24 cellular contexts compared by ENCODE assay signal in genomic region chr11:1561266-1561665, GRCh38. TPM values are rescaled to one million over a fixed set of nuclear protein-coding genes. Genes with fewer than 3 reads are reported as not detected.
"Had no signal": no experiment of that assay in that cellular context is flagged by ENCODE, and none has a peak within 500 bp of the region (broad histone marks: within the 10 kb centered on the region; RNA-seq: fewer than 3 reads in every experiment).

No MANE protein-coding gene starts in this region.

- H3K27ac ChIP-seq: epithelial cell of prostate, foreskin keratinocyte, prostate gland, WERI-Rb-1 had no signal

- H3K9me3 Mint-ChIP-seq: activated naive CD4-positive, alpha-beta T cell treated with anti-CD3 and anti-CD28 coated beads, Interleukin-2, amount 50 U/mL, for 72 hours; endodermal cell; stimulated activated effector memory CD8-positive, alpha-beta T cell treated with anti-CD3 and anti-CD28 coated beads, Interleukin-12 subunit alpha, Interleukin-12 subunit beta, amount 100 ng/mL, for 72 hours had no signal

- H3K4me3 Mint-ChIP-seq: endodermal cell; stimulated activated effector memory CD8-positive, alpha-beta T cell treated with anti-CD3 and anti-CD28 coated beads, Interleukin-12 subunit alpha, Interleukin-12 subunit beta, amount 100 ng/mL, for 72 hours had no signal

- DNase-seq: activated CD4-positive, alpha-beta T cell treated with anti-CD3 and anti-CD28 coated beads, Interleukin-2, amount 50 U/mL, for 4 hours; activated gamma-delta T cell; dermis blood vessel endothelial cell; endodermal cell; foreskin keratinocyte; heart left ventricle; kidney; mammary epithelial cell; midbrain; stimulated activated CD4-positive, alpha-beta T cell treated with anti-CD3 and anti-CD28 coated beads, Interleukin-4, amount 100 ng/mL, for 24 hours; WERI-Rb-1 had no signal

- ATAC-seq: activated naive CD4-positive, alpha-beta T cell treated with anti-CD3 and anti-CD28 coated beads, Interleukin-2, amount 50 U/mL, for 72 hours; foreskin keratinocyte; heart left ventricle; left lobe of liver; sciatic nerve; stimulated activated effector memory CD8-positive, alpha-beta T cell treated with anti-CD3 and anti-CD28 coated beads, Interleukin-12 subunit alpha, Interleukin-12 subunit beta, amount 100 ng/mL, for 72 hours had no signal

- H3K36me3 ChIP-seq: prostate gland, vagina had no signal

- H3K36me3 Mint-ChIP-seq: activated naive CD4-positive, alpha-beta T cell treated with anti-CD3 and anti-CD28 coated beads, Interleukin-2, amount 50 U/mL, for 72 hours; stimulated activated effector memory CD8-positive, alpha-beta T cell treated with anti-CD3 and anti-CD28 coated beads, Interleukin-12 subunit alpha, Interleukin-12 subunit beta, amount 100 ng/mL, for 72 hours had no signal

- H3K4me3 ChIP-seq: heart left ventricle, prostate gland, vagina had no signal

- H3K9me3 ChIP-seq: heart left ventricle, prostate gland, vagina had no signal

- H3K27me3 ChIP-seq: heart left ventricle, vagina had no signal

- H3K4me1 Mint-ChIP-seq: endodermal cell; stimulated activated effector memory CD8-positive, alpha-beta T cell treated with anti-CD3 and anti-CD28 coated beads, Interleukin-12 subunit alpha, Interleukin-12 subunit beta, amount 100 ng/mL, for 72 hours had no signal

- H3K27ac Mint-ChIP-seq: activated naive CD4-positive, alpha-beta T cell treated with anti-CD3 and anti-CD28 coated beads, Interleukin-2, amount 50 U/mL, for 72 hours; endodermal cell; stimulated activated effector memory CD8-positive, alpha-beta T cell treated with anti-CD3 and anti-CD28 coated beads, Interleukin-12 subunit alpha, Interleukin-12 subunit beta, amount 100 ng/mL, for 72 hours had no signal

RNA-seq across cellular contexts. Expression of gene KRTAP5-1, which starts 23.8 kb away (rescaled TPM):
- total RNA-seq: activated naive CD4-positive, alpha-beta T cell treated with anti-CD3 and anti-CD28 coated beads, Interleukin-2, amount 50 U/mL, for 72 hours; chondrocyte; dermis blood vessel endothelial cell; endodermal cell; fibroblast of lung; foreskin keratinocyte; heart left ventricle; kidney; left lobe of liver; mammary epithelial cell; osteoblast; prostate gland; sciatic nerve; T-helper 2 cell treated with Interferon-gamma antibody and Interleukin-4, amounts not matched to agents 100 ng/mL and 5 ng/mL, for 36 hours; vagina had no signal
- polyA plus RNA-seq: fibroblast of lung, foreskin keratinocyte, heart left ventricle, mammary epithelial cell, neural cell, thymus had no signal

RNA-seq across cellular contexts. Expression of gene KRTAP5-2, which starts 36.8 kb away (rescaled TPM):
- total RNA-seq: activated naive CD4-positive, alpha-beta T cell treated with anti-CD3 and anti-CD28 coated beads, Interleukin-2, amount 50 U/mL, for 72 hours; chondrocyte; dermis blood vessel endothelial cell; endodermal cell; fibroblast of lung; foreskin keratinocyte; heart left ventricle; kidney; left lobe of liver; mammary epithelial cell; osteoblast; prostate gland; sciatic nerve; T-helper 2 cell treated with Interferon-gamma antibody and Interleukin-4, amounts not matched to agents 100 ng/mL and 5 ng/mL, for 36 hours; vagina had no signal
- polyA plus RNA-seq: fibroblast of lung, foreskin keratinocyte, heart left ventricle, mammary epithelial cell, neural cell had no signal

RNA-seq across cellular contexts. Expression of gene KRTAP5-3, which starts 47.0 kb away (rescaled TPM):
- total RNA-seq: activated naive CD4-positive, alpha-beta T cell treated with anti-CD3 and anti-CD28 coated beads, Interleukin-2, amount 50 U/mL, for 72 hours; chondrocyte; dermis blood vessel endothelial cell; endodermal cell; fibroblast of lung; foreskin keratinocyte; heart left ventricle; kidney; left lobe of liver; mammary epithelial cell; osteoblast; prostate gland; sciatic nerve; T-helper 2 cell treated with Interferon-gamma antibody and Interleukin-4, amounts not matched to agents 100 ng/mL and 5 ng/mL, for 36 hours; vagina had no signal
- polyA plus RNA-seq: fibroblast of lung, foreskin keratinocyte, heart left ventricle, mammary epithelial cell, neural cell had no signal
